41 cellular contexts compared by ENCODE assay signal in the genomic region with DNA sequence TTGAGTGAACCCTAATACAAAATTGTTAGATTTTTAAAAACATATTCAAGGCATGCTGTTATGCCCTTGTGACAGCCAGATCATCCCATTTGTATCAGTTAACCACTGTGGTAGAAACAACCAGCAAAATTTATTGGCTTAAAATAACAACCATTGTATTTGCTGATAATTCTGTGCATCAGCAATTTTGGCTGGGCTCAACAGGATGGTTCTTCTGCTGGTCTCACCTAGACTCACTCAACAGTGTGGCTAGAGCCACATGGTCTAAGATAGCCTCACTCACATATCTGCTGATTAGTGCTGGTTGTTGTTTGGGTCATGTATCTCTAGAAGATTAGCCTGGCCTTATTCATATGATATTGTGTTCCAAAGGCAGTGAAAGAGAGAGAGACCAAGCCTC.
"Had no signal": no experiment of that assay in that cellular context is flagged by ENCODE, and none has a peak within 500 bp of the region (broad histone marks: within the 10 kb centered on the region; RNA-seq: fewer than 3 reads in every experiment).

No MANE protein-coding gene starts in this region.

- H3K4me3 Mint-ChIP-seq: activated CD4-positive, alpha-beta memory T cell treated with anti-CD3 and anti-CD28 coated beads for 36 hours; activated CD4-positive, alpha-beta T cell treated with anti-CD3 and anti-CD28 coated beads for 36 hours; activated CD8-positive, alpha-beta T cell treated with anti-CD3 and anti-CD28 coated beads for 36 hours; activated naive CD4-positive, alpha-beta T cell treated with anti-CD3 and anti-CD28 coated beads for 36 hours; activated naive CD8-positive, alpha-beta T cell treated with anti-CD3 and anti-CD28 coated beads for 36 hours; activated T-cell treated with anti-CD3 and anti-CD28 coated beads, Interleukin-2, amount 50 U/mL, for 4 hours; activated T-cell treated with anti-CD3 and anti-CD28 coated beads, Interleukin-2, amount 50 U/mL, for 72 hours; activated T-helper 1 cell treated with anti-CD3 and anti-CD28 coated beads, Interleukin-12 subunit alpha, Interleukin-12 subunit beta, Interleukin-2, Interleukin-4 antibody, amounts not matched to agents 30 ng/mL and 10 ng/mL and 1 ng/mL, durations not matched to agents 14 hours and 24 hours and 36 hours; activated T-helper 17 cell treated with anti-CD3 and anti-CD28 coated beads, Interleukin-2, amount 50 U/mL, for 72 hours; central memory CD8-positive, alpha-beta T cell; T-helper 1 cell treated with Interleukin-12 subunit alpha and Interleukin-12 subunit beta and Interleukin-4 antibody, amounts not matched to agents 30 μg/mL and 1 μg/mL, for 36 hours; T-helper 2 cell treated with Interferon-gamma antibody and Interleukin-4, amounts not matched to agents 5 μg/mL and 100 μg/mL, for 36 hours had no signal

- H3K9me3 ChIP-seq: body of pancreas had no signal

- H3K27me3 Mint-ChIP-seq: activated CD4-positive, alpha-beta memory T cell treated with anti-CD3 and anti-CD28 coated beads for 36 hours; activated CD4-positive, alpha-beta T cell treated with anti-CD3 and anti-CD28 coated beads for 36 hours; activated CD8-positive, alpha-beta T cell treated with anti-CD3 and anti-CD28 coated beads for 36 hours had no signal

- H3K27ac ChIP-seq: adrenal gland, body of pancreas, brain microvascular endothelial cell, breast epithelium, cardiac muscle cell, VCaP had no signal

- H3K4me1 ChIP-seq: adrenal gland, breast epithelium had no signal

- DNase-seq: activated CD4-positive, alpha-beta memory T cell treated with anti-CD3 and anti-CD28 coated beads for 36 hours; activated CD4-positive, alpha-beta T cell treated with anti-CD3 and anti-CD28 coated beads for 1 hour; activated CD4-positive, alpha-beta T cell treated with anti-CD3 and anti-CD28 coated beads for 36 hours; activated CD4-positive, alpha-beta T cell treated with anti-CD3 and anti-CD28 coated beads for 48 hours; activated CD4-positive, alpha-beta T cell treated with anti-CD3 and anti-CD28 coated beads, Interleukin-2, amount 50 U/mL, for 1 hour; activated CD4-positive, alpha-beta T cell treated with anti-CD3 and anti-CD28 coated beads, Interleukin-2, amount 50 U/mL, for 4 hours; activated CD4-positive, CD25-positive, alpha-beta regulatory T cell; activated CD8-positive, alpha-beta memory T cell treated with anti-CD3 and anti-CD28 coated beads, Interleukin-2, amount 50 U/mL, for 4 hours; activated CD8-positive, alpha-beta T cell treated with anti-CD3 and anti-CD28 coated beads for 36 hours; activated effector memory CD4-positive, alpha-beta T cell treated with anti-CD3 and anti-CD28 coated beads, Interleukin-2, amount 50 U/mL, for 16 hours; activated gamma-delta T cell treated with Interleukin-2 at 50 U/mL for 16 hours; activated naive CD4-positive, alpha-beta T cell; activated naive CD4-positive, alpha-beta T cell treated with anti-CD3 and anti-CD28 coated beads for 36 hours; activated naive CD4-positive, alpha-beta T cell treated with anti-CD3 and anti-CD28 coated beads, Interleukin-2, amount 50 U/mL, for 16 hours; activated naive CD8-positive, alpha-beta T cell treated with anti-CD3 and anti-CD28 coated beads for 36 hours; activated T-cell treated with anti-CD3 and anti-CD28 coated beads for 4 hours; activated T-cell treated with anti-CD3 and anti-CD28 coated beads, Interleukin-2, amount 50 U/mL, for 1 hour; activated T-cell treated with anti-CD3 and anti-CD28 coated beads, Interleukin-2, amount 50 U/mL, for 4 hours; activated T-cell treated with anti-CD3 and anti-CD28 coated beads, Interleukin-2, amount 50 U/mL, for 72 hours; adrenal gland; amniotic stem cell; aorta; body of pancreas; brain microvascular endothelial cell; caudate nucleus; cerebellar nuclear complex; T-helper 1 cell; T-helper 2 cell; T-helper 9 cell had no signal

- H3K4me1 Mint-ChIP-seq: activated CD4-positive, alpha-beta T cell treated with anti-CD3 and anti-CD28 coated beads for 36 hours; activated naive CD8-positive, alpha-beta T cell treated with anti-CD3 and anti-CD28 coated beads for 36 hours; activated T-helper 17 cell treated with anti-CD3 and anti-CD28 coated beads, Interleukin-2, amount 50 U/mL, for 72 hours; central memory CD8-positive, alpha-beta T cell had no signal

- H3K36me3 Mint-ChIP-seq: activated CD4-positive, alpha-beta memory T cell treated with anti-CD3 and anti-CD28 coated beads for 36 hours; activated naive CD4-positive, alpha-beta T cell treated with anti-CD3 and anti-CD28 coated beads, Interleukin-2, amount 50 U/mL, for 72 hours; activated naive CD8-positive, alpha-beta T cell treated with anti-CD3 and anti-CD28 coated beads for 36 hours had no signal

- ATAC-seq: activated CD4-positive, alpha-beta T cell treated with anti-CD3 and anti-CD28 coated beads for 36 hours; activated CD4-positive, CD25-positive, alpha-beta regulatory T cell treated with anti-CD3 and anti-CD28 coated beads, Interleukin-2, amount 50 U/mL, for 24 hours; activated CD8-positive, alpha-beta T cell treated with anti-CD3 and anti-CD28 coated beads for 36 hours; activated naive CD4-positive, alpha-beta T cell treated with anti-CD3 and anti-CD28 coated beads, Interleukin-2, amount 50 U/mL, for 72 hours; activated T-cell treated with anti-CD3 and anti-CD28 coated beads, Interleukin-2, amount 50 U/mL, for 4 hours; activated T-cell treated with anti-CD3 and anti-CD28 coated beads, Interleukin-2, amount 50 U/mL, for 72 hours; activated T-helper 17 cell treated with anti-CD3 and anti-CD28 coated beads, Interleukin-2, amount 50 U/mL, for 72 hours; body of pancreas had no signal

- H3K27ac Mint-ChIP-seq: activated CD4-positive, alpha-beta memory T cell treated with anti-CD3 and anti-CD28 coated beads for 36 hours; activated CD4-positive, alpha-beta T cell treated with anti-CD3 and anti-CD28 coated beads for 36 hours; activated CD8-positive, alpha-beta T cell treated with anti-CD3 and anti-CD28 coated beads for 36 hours; activated naive CD4-positive, alpha-beta T cell treated with anti-CD3 and anti-CD28 coated beads for 36 hours; activated naive CD4-positive, alpha-beta T cell treated with anti-CD3 and anti-CD28 coated beads, Interleukin-2, amount 50 U/mL, for 72 hours; activated naive CD8-positive, alpha-beta T cell treated with anti-CD3 and anti-CD28 coated beads for 36 hours; activated T-cell treated with anti-CD3 and anti-CD28 coated beads, Interleukin-2, amount 50 U/mL, for 72 hours; activated T-helper 1 cell treated with anti-CD3 and anti-CD28 coated beads, Interleukin-12 subunit alpha, Interleukin-12 subunit beta, Interleukin-2, Interleukin-4 antibody, amounts not matched to agents 30 ng/mL and 10 ng/mL and 1 ng/mL, durations not matched to agents 14 hours and 24 hours and 36 hours; activated T-helper 17 cell treated with anti-CD3 and anti-CD28 coated beads, Interleukin-2, amount 50 U/mL, for 72 hours; T-helper 1 cell treated with Interleukin-12 subunit alpha and Interleukin-12 subunit beta and Interleukin-4 antibody, amounts not matched to agents 30 μg/mL and 1 μg/mL, for 36 hours; T-helper 2 cell treated with Interferon-gamma antibody and Interleukin-4, amounts not matched to agents 5 μg/mL and 100 μg/mL, for 36 hours had no signal

- H3K4me3 ChIP-seq: adrenal gland, body of pancreas, breast epithelium, cardiac muscle cell had no signal

- H3K27me3 ChIP-seq: adrenal gland, body of pancreas, brain microvascular endothelial cell, breast epithelium, cardiac muscle cell had no signal

- H3K36me3 ChIP-seq: adrenal gland, brain microvascular endothelial cell, breast epithelium, cardiac muscle cell had no signal

- FAIRE-seq: astrocyte, TTC549 had no signal

- H3K9me3 Mint-ChIP-seq: T-helper 2 cell treated with Interferon-gamma antibody and Interleukin-4, amounts not matched to agents 5 μg/mL and 100 μg/mL, for 36 hours had no signal
